8 cellular contexts compared by ENCODE assay signal in genomic region chr16:53504161-53504663, GRCh38. TPM values are rescaled to one million over a fixed set of nuclear protein-coding genes. Genes with fewer than 3 reads are reported as not detected.
DNase-seq lines count a peak whose midpoint lies in the region; ATAC-seq and TF ChIP-seq lines count a peak whose summit lies in the region.

No MANE protein-coding gene starts in this region.

- peak overlapping the region; percentile 25 for H3K27ac ChIP-seq in HL-60 (replicated peaks)
- H3K27ac ChIP-seq in tibial nerve: peak overlapping the region; percentile 92 to 94 (median 94)

- peak overlapping the region; percentile 76 for H3K4me3 ChIP-seq in HL-60 (replicated peaks; ENCODE audit: insufficient read depth, low read length)
- peak overlapping the region; percentile 65 for H3K4me3 ChIP-seq in epithelial cell of esophagus (ENCODE audit: low read length)
- peak overlapping the region; percentile 63 to 94 (median 70) for H3K4me3 ChIP-seq in tibial nerve

- WGBS in tibial nerve, 2 donors: 4 to 9% methylated on average over 11 of the region's 11 CpGs

- TF ChIP-seq EP300 in tibial nerve (IDR thresholded peaks at IDR 0.05): peak in 1 of 2 donors; percentile 53

- H3K27me3 ChIP-seq in HL-60 (ENCODE audit: insufficient read depth, poor library complexity, severe bottlenecking) (no peaks in the 10 kb centered on the region), tibial nerve (no peaks in the 10 kb centered on the region)

- H3K9me3 ChIP-seq in tibial nerve: no peaks in the 10 kb centered on the region

- TF ChIP-seq POLR2A in tibial nerve (IDR thresholded peaks at IDR 0.05): no peak

- DNase-seq in AG20443 (ENCODE audit: low spot score) (peak; percentile 44), HL-60 (ENCODE audit: low read depth in 1 of 2, low spot score in 1 of 2) (peak in 1 of 2 experiments; percentile 34), epithelial cell of esophagus (ENCODE audit: low read depth) (no peak), myocyte (ENCODE audit: low read depth) (peak; percentile 70), tibial nerve (ENCODE audit: low spot score in 2 of 2) (peak in 1 of 2 donors; percentile 48)
- peak; percentile 36 to 43 for DNase-seq in activated CD4-positive, alpha-beta T cell treated with anti-CD3 and anti-CD28 coated beads, Interleukin-2, amount 50 U/mL, for 48 hours

- peaks cover 0 to 30% (median 26%) of the 10 kb centered on the region in 4 donors for H3K4me1 ChIP-seq in tibial nerve

- TF ChIP-seq CTCF in HL-60 (IDR thresholded peaks at IDR 0.05; ENCODE audit: insufficient read depth, low read length) (no peak), epithelial cell of esophagus (IDR thresholded peaks at IDR 0.05; ENCODE audit: insufficient read depth, low read depth, low read length, missing control alignments) (no peak), tibial nerve (IDR thresholded peaks at IDR 0.05) (no peak)

- ATAC-seq in GM21423 (IDR thresholded peaks at IDR 0.05; ENCODE audit: unreplicated experiment) (no peak), GM18519 (IDR thresholded peaks at IDR 0.05; ENCODE audit: low FRiP score, unreplicated experiment) (no peak)

- no peaks in the 10 kb centered on the region for H3K36me3 ChIP-seq in tibial nerve

RNA-seq across cellular contexts. Expression of gene AKTIP, which starts 1.2 kb away (rescaled TPM):
- 24.6 and 34.7 TPM in 2 replicates for total RNA-seq in myocyte
- polyA plus RNA-seq in myocyte (2012): 27.9 TPM
- total RNA-seq in tibial nerve: 10 to 100 TPM; 33.3 to 48.5 (median 39.8) TPM
